In genomic region chr6:156795825-156796224, GRCh38 we compare ENCODE assay signal across 11 cellular contexts. TPM values are rescaled to one million over a fixed set of nuclear protein-coding genes. Genes with fewer than 3 reads are reported as not detected.
DNase-seq lines count a peak whose midpoint lies in the region; ATAC-seq and TF ChIP-seq lines count a peak whose summit lies in the region.
"Had no signal": no experiment of that assay in that cellular context is flagged by ENCODE, and none has a peak within 500 bp of the region (broad histone marks: within the 10 kb centered on the region; RNA-seq: fewer than 3 reads in every experiment).

No MANE protein-coding gene starts in this region.

- no peaks in the 10 kb centered on the region for H3K27me3 ChIP-seq in AG04450 (ENCODE audit: control insufficient read depth, insufficient read depth, low read length)
- H3K27me3 ChIP-seq in H9 (ENCODE audit: insufficient read depth, low read length): no peaks in the 10 kb centered on the region
- H3K27me3 ChIP-seq in mammary epithelial cell (ENCODE audit: insufficient read depth, low read length): no peaks in the 10 kb centered on the region
- H3K27me3 ChIP-seq in muscle layer of duodenum (ENCODE audit: low read depth, low read length): no peaks in the 10 kb centered on the region

- H4K5ac ChIP-seq in H9 (ENCODE audit: insufficient read length, low read depth, low read length): no peak overlapping the region

- peak overlapping the region in 2 of 3 experiments; percentile 19 to 70; a peak in 1 of 7 replicates for H3K27ac Mint-ChIP-seq in H9

- dilution Hi-C loops in mammary epithelial cell (cut with HindIII; ENCODE audit: low sequenced_read_pairs): no loop called here

- H3K23ac ChIP-seq in H9 (ENCODE audit: insufficient read length, low read depth, low read length): no peak overlapping the region

- no peaks in the 10 kb centered on the region for H3K9me3 Mint-ChIP-seq in H9
- H3K9me3 Mint-ChIP-seq: T-helper 1 cell treated with Interleukin-12 subunit alpha and Interleukin-12 subunit beta and Interleukin-4 antibody, amounts not matched to agents 30 μg/mL and 1 μg/mL, for 36 hours had no signal

- no peaks in the 10 kb centered on the region for H3K9me3 ChIP-seq in AG04450 (ENCODE audit: control insufficient read depth, insufficient read depth, low read length)
- H3K9me3 ChIP-seq in H9 (ENCODE audit: control insufficient read depth, low read depth, low read length): no peaks in the 10 kb centered on the region
- no peaks in the 10 kb centered on the region for H3K9me3 ChIP-seq in mammary epithelial cell (replicated peaks; ENCODE audit: insufficient read depth, low read length)
- H3K9me3 ChIP-seq in muscle layer of duodenum (ENCODE audit: control insufficient read depth in 1 of 2, low read length in 2 of 2): no peaks in the 10 kb centered on the region

- H3K27me3 Mint-ChIP-seq in H9 (ENCODE audit: low read depth): no peaks in the 10 kb centered on the region

- H3K23me2 ChIP-seq in H9 (ENCODE audit: insufficient read length, low read depth, low read length, poor library complexity, severe bottlenecking): peaks cover 2% of the 10 kb centered on the region

- H3T11ph ChIP-seq in H9 (ENCODE audit: low read length): no peak overlapping the region

- no peak overlapping the region for H2BK120ac ChIP-seq in H9 (ENCODE audit: low read depth, low read length, poor library complexity, severe bottlenecking)

- CTCF ChIA-PET in AG04450 (lab: Charles Lee): interaction anchor here (1.0 to 1.2 kb wide), 2 partner anchors 239 to 250 kb away, joined by 3 to 4 read pairs; no protein-coding TSS in a partner anchor
- CTCF ChIA-PET in mammary epithelial cell (lab: Charles Lee; ENCODE audit: low non-redundant PET): interaction anchor here (0.6 kb wide), 1 partner anchor 128 kb away, joined by 3 read pairs; no protein-coding TSS in a partner anchor

- intact Hi-C loops in mammary epithelial cell (cut with micrococcal nuclease): no loop called here

- 0 out of 5 replicates have a peak overlapping the region, but pooled peaks of 1 of the 2 experiments have one; percentile 1 for H3K4me3 Mint-ChIP-seq in H9
- H3K4me3 Mint-ChIP-seq: T-helper 1 cell treated with Interleukin-12 subunit alpha and Interleukin-12 subunit beta and Interleukin-4 antibody, amounts not matched to agents 30 μg/mL and 1 μg/mL, for 36 hours had no signal

- H3K9ac ChIP-seq in H9 (ENCODE audit: extremely low read depth, insufficient read length, low read length) (no peak overlapping the region), mammary epithelial cell (ENCODE audit: insufficient read depth, low read length) (no peak overlapping the region)

- no TSS peak for BruUV-seq in mammary epithelial cell (replicated peaks; lab: Mats Ljungman, UMichigan)

- in situ Hi-C loops in mammary epithelial cell (cut with MboI; ENCODE audit: low sequenced_read_pairs in 2 of 2): loop anchor here in 1 of 2 donors (25.0 kb wide), 1 partner anchor 391 kb away; no protein-coding TSS in a partner anchor

- no CpG with 5 or more reads among the region's 9 CpGs for WGBS in H9 (ENCODE audit: extremely low coverage, insufficient read length, low lambda C conversion rate)
- WGBS in mammary epithelial cell (ENCODE audit: low coverage, missing lambda C conversion rate): 92% methylated on average over 9 of the region's 9 CpGs

- H3K14ac ChIP-seq in H9 (ENCODE audit: insufficient read depth, low read length): no peak overlapping the region

- no peak overlapping the region for H3K56ac ChIP-seq in H9 (ENCODE audit: insufficient read length, low read depth, low read length)

- H3K4me3 ChIP-seq in AG04450 (ENCODE audit: low read depth, low read length) (0 out of 2 replicates have a peak overlapping the region, but pooled peaks have one; percentile 10), mammary epithelial cell (replicated peaks in 1 of 3; ENCODE audit: insufficient read depth in 1 of 3, low read depth in 2 of 3, low read length in 3 of 3) (no peak overlapping the region), muscle layer of duodenum (ENCODE audit: low read depth in 1 of 2, low read length in 2 of 2) (peak overlapping the region; percentile 44 to 52)

- H2BK15ac ChIP-seq in H9 (ENCODE audit: low read depth, low read length): no peak overlapping the region

- no peak overlapping the region for H4K8ac ChIP-seq in H9 (replicated peaks; ENCODE audit: insufficient read length, low read depth, low read length)

- H3K79me2 ChIP-seq in H9 (ENCODE audit: insufficient read depth, low read length) (peaks cover 56% of the 10 kb centered on the region; the same call in 1 of the 2 replicates), mammary epithelial cell (ENCODE audit: insufficient read depth, low read length) (peaks cover 100% of the 10 kb centered on the region)

- H3K79me1 ChIP-seq in H9 (ENCODE audit: insufficient read depth, low read depth, low read length, poor library complexity, severe bottlenecking): peaks cover 3% of the 10 kb centered on the region

- H3K36me3 ChIP-seq in mammary epithelial cell (ENCODE audit: insufficient read depth, low read length) (no peaks in the 10 kb centered on the region), muscle layer of duodenum (ENCODE audit: control insufficient read depth in 1 of 2, insufficient read depth in 2 of 2, low read length in 2 of 2) (no peaks in the 10 kb centered on the region)

- H3K4me1 ChIP-seq in H9 (ENCODE audit: insufficient read depth, low read length) (peaks cover 2% of the 10 kb centered on the region), mammary epithelial cell (ENCODE audit: insufficient read depth, low read length) (peaks cover 9% of the 10 kb centered on the region), muscle layer of duodenum (ENCODE audit: control insufficient read depth in 1 of 2, insufficient read depth in 2 of 2, low read length in 2 of 2) (peaks cover 16 to 53% of the 10 kb centered on the region in 2 donors)

- peaks cover 52 to 64% of the 10 kb centered on the region in 2 experiments for H3K4me1 Mint-ChIP-seq in H9

- no peak overlapping the region for H2BK5ac ChIP-seq in H9 (ENCODE audit: insufficient read length, low read length)

- no peak overlapping the region for H3K4ac ChIP-seq in H9 (ENCODE audit: low read depth, low read length)

- no peaks in the 10 kb centered on the region for H4K20me1 ChIP-seq in H9 (ENCODE audit: control insufficient read depth, insufficient read depth, insufficient read length)
- no peaks in the 10 kb centered on the region for H4K20me1 ChIP-seq in mammary epithelial cell (ENCODE audit: insufficient read depth, low read length)

- H2AK5ac ChIP-seq in H9 (ENCODE audit: insufficient read length, low read length): no peak overlapping the region

- DNase-seq in AG04450 (ENCODE audit: low read depth, low spot score): no peak
- no peak for DNase-seq in H9
- peak; percentile 48 for DNase-seq in mammary epithelial cell
- DNase-seq in stimulated activated CD4-positive, alpha-beta T cell treated with anti-CD3 and anti-CD28 coated beads, Interleukin-1b, Interleukin-23, amount 100 ng/mL, for 48 hours: no peak
- no peak for DNase-seq in stimulated activated naive CD4-positive, alpha-beta T cell treated with Interleukin-2 at 50 U/mL for 16 hours (lab: John Stamatoyannopoulos, UW)
- DNase-seq: activated gamma-delta T cell treated with Interleukin-2 at 50 U/mL for 16 hours, H7 had no signal

- peaks cover 0 to 6% (median 0%) of the 10 kb centered on the region in 3 experiments; a peak in 2 of 7 replicates for H3K36me3 Mint-ChIP-seq in H9 (ENCODE audit: insufficient read depth in 1 of 3, low read depth in 3 of 3)

- POLR2A ChIA-PET in AG04450 (lab: Yijun Ruan, JAX): no interaction called here

- H2AFZ ChIP-seq in H9 (ENCODE audit: low read length) (no peak overlapping the region), mammary epithelial cell (ENCODE audit: low read depth, low read length) (no peak overlapping the region)

- TF ChIP-seq CTCF in AG04450 (IDR thresholded peaks at IDR 0.05; ENCODE audit: low read depth, low read length) (no peak), H9 (conservative IDR thresholded peaks at IDR 0.05) (no peak), mammary epithelial cell (conservative IDR thresholded peaks at IDR 0.05 in 1 of 2, IDR thresholded peaks at IDR 0.05 in 1 of 2; ENCODE audit: extremely low read depth in 1 of 2, insufficient read depth in 1 of 2, low read depth in 1 of 2, low read length in 2 of 2) (no peak)

- H3K27ac ChIP-seq in AG04450 (ENCODE audit: low read depth, low read length): no peak overlapping the region
- no peak overlapping the region for H3K27ac ChIP-seq in H9 (ENCODE audit: insufficient read length, low read depth, low read length)
- no peak overlapping the region for H3K27ac ChIP-seq in mammary epithelial cell (ENCODE audit: insufficient read depth, low read depth, low read length)
- no peak overlapping the region for H3K27ac ChIP-seq in muscle layer of duodenum (ENCODE audit: low read length)

- no peak overlapping the region for H3K18ac ChIP-seq in H9 (ENCODE audit: insufficient read length, low read depth, low read length)

- H3K4me2 ChIP-seq in H9 (ENCODE audit: insufficient read depth, insufficient read length, low read length) (no peak overlapping the region), mammary epithelial cell (ENCODE audit: insufficient read depth, low read depth, low read length) (no peak overlapping the region)

- no peak overlapping the region for H4K91ac ChIP-seq in H9 (ENCODE audit: insufficient read length, low read depth, low read length)

- ATAC-seq in GM18870 (IDR thresholded peaks at IDR 0.05; ENCODE audit: unreplicated experiment) (no peak), HG02610 (IDR thresholded peaks at IDR 0.05; ENCODE audit: unreplicated experiment) (no peak)

- H2BK20ac ChIP-seq in H9 (ENCODE audit: low read depth, low read length, poor library complexity, severe bottlenecking): no peak overlapping the region

- H2BK12ac ChIP-seq in H9 (ENCODE audit: insufficient read length, low read depth, low read length): no peak overlapping the region

RNA-seq across cellular contexts. Expression of gene ARID1B, which starts 18.6 kb away (rescaled TPM):
- polyA plus RNA-seq in AG04450 (2011; rRNA removed) (19.2 and 21.2 TPM in 2 replicates), mammary epithelial cell (19.7 TPM)
- 116 and 133 TPM in 2 replicates for polyA minus RNA-seq in AG04450 (2011; rRNA and poly(A)+ RNA removed)
- total RNA-seq in H9 (2021) (86.2 and 88.2 TPM in 2 replicates), mammary epithelial cell (10 to 100 TPM; 42.5 to 53.7 TPM)
- polyA minus RNA-seq in mammary epithelial cell: 93.6 TPM

Comparison
In these comparisons a context has a peak if more than half of its experiments do, and no peak if none do; other contexts are left out.
1. H3K4me3 ChIP-seq: peak in AG04450 (single experiment) and muscle layer of duodenum (2 of 2); none in mammary epithelial cell (0 of 3).